ENCODE assay signal across 10 cellular contexts in genomic region chr9:129481424-129481823, GRCh38.
DNase-seq lines count a peak whose midpoint lies in the region; ATAC-seq and TF ChIP-seq lines count a peak whose summit lies in the region.
"Had no signal": no experiment of that assay in that cellular context is flagged by ENCODE, and none has a peak within 500 bp of the region (broad histone marks: within the 10 kb centered on the region; RNA-seq: fewer than 3 reads in every experiment).

No MANE protein-coding gene starts in this region.

- H2AK5ac ChIP-seq in H9 (ENCODE audit: insufficient read length, low read length) = no peak overlapping the region

- H3K27ac ChIP-seq in dorsolateral prefrontal cortex = peak overlapping the region in 55 of 59 donors; percentile 88 to 100 (median 99)
- no peak overlapping the region for H3K27ac ChIP-seq in neural progenitor cell
- H3K27ac ChIP-seq in H9 (ENCODE audit: insufficient read length, low read depth, low read length) = no peak overlapping the region

- no peaks in the 10 kb centered on the region for H3K36me3 ChIP-seq in neural progenitor cell

- H3F3A ChIP-seq in neural progenitor cell (ENCODE audit: low read depth) = peaks cover 44% of the 10 kb centered on the region

- H2BK120ac ChIP-seq in H9 (ENCODE audit: low read depth, low read length, poor library complexity, severe bottlenecking) = no peak overlapping the region

- no peak overlapping the region for H3K56ac ChIP-seq in H9 (ENCODE audit: insufficient read length, low read depth, low read length)

- no peak overlapping the region for H3K14ac ChIP-seq in H9 (ENCODE audit: insufficient read depth, low read length)

- no peak overlapping the region for H2BK15ac ChIP-seq in H9 (ENCODE audit: low read depth, low read length)

- no CpG with 5 or more reads among the region's 9 CpGs for WGBS in H9 (ENCODE audit: extremely low coverage, insufficient read length, low lambda C conversion rate)

- no peak overlapping the region for H3K23ac ChIP-seq in H9 (ENCODE audit: insufficient read length, low read depth, low read length)

- TF ChIP-seq CTCF in dorsolateral prefrontal cortex (IDR thresholded peaks at IDR 0.05 in 54 of 56, conservative IDR thresholded peaks at IDR 0.05 in 2 of 56; ENCODE audit: low read depth in 1 of 56, partially characterized antibody in 56 of 56) (no peak), neural progenitor cell (IDR thresholded peaks at IDR 0.05) (no peak), H9 (conservative IDR thresholded peaks at IDR 0.05) (no peak)

- no peak for DNase-seq in stimulated activated naive CD8-positive, alpha-beta T cell treated with anti-CD3 and anti-CD28 coated beads, Interleukin-15, Interleukin-2, amounts not matched to agents 100 U/mL and 50 U/mL, for 24 hours
- DNase-seq in dorsolateral prefrontal cortex (no peak), neural progenitor cell (ENCODE audit: low spot score) (no peak), H9 (no peak), OCI-M2 (lab: John Stamatoyannopoulos, UW; ENCODE audit: unreplicated experiment) (no peak), DMS79 (lab: John Stamatoyannopoulos, UW) (no peak)
- DNase-seq: NCI-H1694 treated with DMSO at 0.1 percent for 48 hours, SW 1271 had no signal

- H2BK20ac ChIP-seq in H9 (ENCODE audit: low read depth, low read length, poor library complexity, severe bottlenecking) = no peak overlapping the region

- no peak overlapping the region for H2BK12ac ChIP-seq in H9 (ENCODE audit: insufficient read length, low read depth, low read length)

- no peak overlapping the region for H4K5ac ChIP-seq in H9 (ENCODE audit: insufficient read length, low read depth, low read length)

- peak overlapping the region; percentile 16 for H3K27ac Mint-ChIP-seq in stimulated activated naive CD8-positive, alpha-beta T cell treated with anti-CD3 and anti-CD28 coated beads, Interleukin-15, Interleukin-2, amounts not matched to agents 100 ng/mL and 50 ng/mL, for 24 hours
- H3K27ac Mint-ChIP-seq in neural progenitor cell (peak overlapping the region; percentile 89), H9 (no peak overlapping the region)

- H3K4me1 ChIP-seq in neural progenitor cell (peaks cover 40% of the 10 kb centered on the region), H9 (ENCODE audit: insufficient read depth, low read length) (no peaks in the 10 kb centered on the region)

- H3K79me1 ChIP-seq in H9 (ENCODE audit: insufficient read depth, low read depth, low read length, poor library complexity, severe bottlenecking) = no peaks in the 10 kb centered on the region

- H3K9ac ChIP-seq in neural progenitor cell = no peak overlapping the region
- H3K9ac ChIP-seq in H9 (ENCODE audit: extremely low read depth, insufficient read length, low read length) = no peak overlapping the region

- no peak overlapping the region for H3T11ph ChIP-seq in H9 (ENCODE audit: low read length)

- peak overlapping the region; percentile 5 for H3K4me3 Mint-ChIP-seq in stimulated activated naive CD8-positive, alpha-beta T cell treated with anti-CD3 and anti-CD28 coated beads, Interleukin-15, Interleukin-2, amounts not matched to agents 100 ng/mL and 50 ng/mL, for 24 hours
- H3K4me3 Mint-ChIP-seq in neural progenitor cell = peak overlapping the region; percentile 71
- peak overlapping the region in 1 of 2 experiments; percentile 70; a peak in 3 of 5 replicates for H3K4me3 Mint-ChIP-seq in H9

- H3K9me3 Mint-ChIP-seq in stimulated activated naive CD8-positive, alpha-beta T cell treated with anti-CD3 and anti-CD28 coated beads, Interleukin-15, Interleukin-2, amounts not matched to agents 100 ng/mL and 50 ng/mL, for 24 hours = no peaks in the 10 kb centered on the region
- no peaks in the 10 kb centered on the region for H3K9me3 Mint-ChIP-seq in neural progenitor cell
- H3K9me3 Mint-ChIP-seq in H9 = no peaks in the 10 kb centered on the region; a peak in 1 of 5 replicates

- H2AFZ ChIP-seq in neural progenitor cell (replicated peaks) (no peak overlapping the region), H9 (ENCODE audit: low read length) (no peak overlapping the region)

- peak overlapping the region; percentile 100 for H3K4me2 ChIP-seq in neural progenitor cell
- no peak overlapping the region for H3K4me2 ChIP-seq in H9 (ENCODE audit: insufficient read depth, insufficient read length, low read length)

- H3K36me3 Mint-ChIP-seq in stimulated activated naive CD8-positive, alpha-beta T cell treated with anti-CD3 and anti-CD28 coated beads, Interleukin-15, Interleukin-2, amounts not matched to agents 100 ng/mL and 50 ng/mL, for 24 hours (ENCODE audit: low read depth) = no peaks in the 10 kb centered on the region
- H3K36me3 Mint-ChIP-seq in neural progenitor cell (no peaks in the 10 kb centered on the region), H9 (ENCODE audit: insufficient read depth in 1 of 3, low read depth in 3 of 3) (no peaks in the 10 kb centered on the region; a peak in 1 of 7 replicates)

- no peaks in the 10 kb centered on the region for H3K79me2 ChIP-seq in neural progenitor cell (ENCODE audit: low read depth)
- no peaks in the 10 kb centered on the region for H3K79me2 ChIP-seq in H9 (ENCODE audit: insufficient read depth, low read length)

- no peaks in the 10 kb centered on the region for H3K27me3 Mint-ChIP-seq in stimulated activated naive CD8-positive, alpha-beta T cell treated with anti-CD3 and anti-CD28 coated beads, Interleukin-15, Interleukin-2, amounts not matched to agents 100 ng/mL and 50 ng/mL, for 24 hours
- peaks cover 8% of the 10 kb centered on the region for H3K27me3 Mint-ChIP-seq in neural progenitor cell (ENCODE audit: insufficient read depth, low read depth)
- H3K27me3 Mint-ChIP-seq in H9 (ENCODE audit: low read depth) = peaks cover 82% of the 10 kb centered on the region

- H3K23me2 ChIP-seq in H9 (ENCODE audit: insufficient read length, low read depth, low read length, poor library complexity, severe bottlenecking) = peaks cover 15% of the 10 kb centered on the region

- no peak overlapping the region for H2BK5ac ChIP-seq in H9 (ENCODE audit: insufficient read length, low read length)

- H3K4me3 ChIP-seq in dorsolateral prefrontal cortex (peak overlapping the region in 24 of 59 donors; percentile 51 to 78 (median 68)), neural progenitor cell (no peak overlapping the region)

- H3K9me3 ChIP-seq in neural progenitor cell (ENCODE audit: low read depth) = no peaks in the 10 kb centered on the region
- no peaks in the 10 kb centered on the region for H3K9me3 ChIP-seq in H9 (ENCODE audit: control insufficient read depth, low read depth, low read length)

- intact Hi-C loops in dorsolateral prefrontal cortex (cut with DNase I) = loop anchor here in 1 of 2 donors (5.0 kb wide), 1 partner anchor 304 kb away; the partner anchor contains the start of gene IER5L

- H3K27me3 ChIP-seq in dorsolateral prefrontal cortex (no peaks in the 10 kb centered on the region), neural progenitor cell (peaks cover 29% of the 10 kb centered on the region), H9 (ENCODE audit: insufficient read depth, low read length) (peaks cover 12% of the 10 kb centered on the region; the same call in 1 of the 2 replicates)

- no peak overlapping the region for H3K4ac ChIP-seq in H9 (ENCODE audit: low read depth, low read length)

- ATAC-seq in stimulated activated naive CD8-positive, alpha-beta T cell treated with anti-CD3 and anti-CD28 coated beads, Interleukin-15, Interleukin-2, amounts not matched to agents 100 U/mL and 50 U/mL, for 24 hours = no peak
- no peak for ATAC-seq in HG02759 (IDR thresholded peaks at IDR 0.05; ENCODE audit: unreplicated experiment)

- H3K18ac ChIP-seq in H9 (ENCODE audit: insufficient read length, low read depth, low read length) = no peak overlapping the region

- H3K4me1 Mint-ChIP-seq in stimulated activated naive CD8-positive, alpha-beta T cell treated with anti-CD3 and anti-CD28 coated beads, Interleukin-15, Interleukin-2, amounts not matched to agents 100 ng/mL and 50 ng/mL, for 24 hours (ENCODE audit: low read depth) = peaks cover 38% of the 10 kb centered on the region
- H3K4me1 Mint-ChIP-seq in neural progenitor cell (peaks cover 76% of the 10 kb centered on the region), H9 (peaks cover 32 to 44% of the 10 kb centered on the region in 2 experiments)

- no peak overlapping the region for H4K91ac ChIP-seq in H9 (ENCODE audit: insufficient read length, low read depth, low read length)

- H4K20me1 ChIP-seq in neural progenitor cell (ENCODE audit: low read depth) = no peaks in the 10 kb centered on the region
- no peaks in the 10 kb centered on the region for H4K20me1 ChIP-seq in H9 (ENCODE audit: control insufficient read depth, insufficient read depth, insufficient read length)

- no peak overlapping the region for H4K8ac ChIP-seq in H9 (replicated peaks; ENCODE audit: insufficient read length, low read depth, low read length)

Comparison
In these comparisons a context has a peak if more than half of its experiments do, and no peak if none do; other contexts are left out.
1. H3K27ac Mint-ChIP-seq: peak in stimulated activated naive CD8-positive, alpha-beta T cell treated with anti-CD3 and anti-CD28 coated beads, Interleukin-15, Interleukin-2, amounts not matched to agents 100 ng/mL and 50 ng/mL, for 24 hours (single experiment) and neural progenitor cell (single experiment); none in H9 (0 of 3).
2. H3K27ac ChIP-seq: peak in dorsolateral prefrontal cortex (55 of 59); none in neural progenitor cell (single experiment) and H9 (single experiment).